Comparison of ENCODE assay signal across 22 cellular contexts in the genomic region with DNA sequence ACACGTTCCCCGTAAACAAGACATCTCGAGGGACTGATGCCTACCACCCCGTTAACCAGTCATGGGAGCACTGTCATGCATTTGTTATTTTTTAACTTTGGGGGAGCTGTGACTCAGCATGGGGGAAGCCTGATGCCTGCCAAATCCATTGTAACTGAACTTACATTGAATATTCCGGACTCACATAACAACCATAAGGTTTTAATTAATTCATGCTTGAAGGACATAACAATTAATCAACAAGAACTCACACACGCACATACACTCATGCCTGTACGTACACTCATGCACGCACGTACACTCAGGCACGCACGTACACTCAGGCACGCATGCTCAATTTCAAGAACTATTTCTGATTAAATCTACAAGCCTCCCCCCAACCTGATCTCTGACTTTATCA.
DNase-seq lines count a peak whose midpoint lies in the region; ATAC-seq, FAIRE-seq and TF ChIP-seq lines count a peak whose summit lies in the region.
"Had no signal": no experiment of that assay in that cellular context is flagged by ENCODE, and none has a peak within 500 bp of the region (broad histone marks: within the 10 kb centered on the region; RNA-seq: fewer than 3 reads in every experiment).

No MANE protein-coding gene starts in this region.

- intact Hi-C loops in testis (cut with DNase I; ENCODE audit: low total_unique reads), result no loop called here

- TF ChIP-seq CTCF in astrocyte (IDR thresholded peaks at IDR 0.05; ENCODE audit: insufficient read depth, low read depth, low read length), result no peak
- no peak for TF ChIP-seq CTCF in suprapubic skin (IDR thresholded peaks at IDR 0.05)
- TF ChIP-seq CTCF in testis (IDR thresholded peaks at IDR 0.05), result no peak

- no peak for FAIRE-seq in astrocyte (lab: Jason Lieb, UNC)
- FAIRE-seq: D721Med, GM12878, GM19239, K562 had no signal

- 86% methylated on average over 12 of the region's 12 CpGs for WGBS in suprapubic skin
- 88 to 93% methylated on average over 12 of the region's 12 CpGs for WGBS in testis, 2 donors

- no peak for TF ChIP-seq POLR2A in suprapubic skin (IDR thresholded peaks at IDR 0.05)
- no peak for TF ChIP-seq POLR2A in testis (IDR thresholded peaks at IDR 0.05)

- H3K9me3 ChIP-seq in astrocyte (ENCODE audit: insufficient read depth, low read depth, low read length), result no peaks in the 10 kb centered on the region
- H3K9me3 ChIP-seq in suprapubic skin, result peaks cover 4% of the 10 kb centered on the region
- no peaks in the 10 kb centered on the region for H3K9me3 ChIP-seq in testis
- H3K9me3 ChIP-seq: BE2C, Caco-2 had no signal

- H3K36me3 ChIP-seq in astrocyte (ENCODE audit: insufficient read depth, low read length) (no peaks in the 10 kb centered on the region), suprapubic skin (no peaks in the 10 kb centered on the region), testis (ENCODE audit: low read depth, missing control alignments) (no peaks in the 10 kb centered on the region)
- H3K36me3 ChIP-seq: BE2C had no signal

- no peaks in the 10 kb centered on the region for H4K20me1 ChIP-seq in astrocyte (ENCODE audit: insufficient read depth, low read length)

- no peak for ATAC-seq in GM19452 (IDR thresholded peaks at IDR 0.05; ENCODE audit: unreplicated experiment)
- ATAC-seq: GM12878, HCT116, K562 had no signal

- H3K9me3 Mint-ChIP-seq in astrocyte (ENCODE audit: unreplicated experiment), result no peaks in the 10 kb centered on the region

- no peaks in the 10 kb centered on the region for H3K27me3 Mint-ChIP-seq in astrocyte (ENCODE audit: low read depth, unreplicated experiment)
- H3K27me3 Mint-ChIP-seq: CD4-positive, CD25-positive, alpha-beta regulatory T cell; CD8-positive, alpha-beta memory T cell had no signal

- H3K27me3 ChIP-seq in astrocyte (ENCODE audit: insufficient read depth, low read length) (no peaks in the 10 kb centered on the region), suprapubic skin (no peaks in the 10 kb centered on the region), testis (no peaks in the 10 kb centered on the region)
- H3K27me3 ChIP-seq: BE2C had no signal

- TF ChIP-seq EP300 in suprapubic skin (IDR thresholded peaks at IDR 0.05), result no peak

- H3K4me2 ChIP-seq in astrocyte (ENCODE audit: low read length), result no peak overlapping the region

- H3K4me3 ChIP-seq in astrocyte (ENCODE audit: insufficient read depth, low read depth, low read length) (no peak overlapping the region), suprapubic skin (no peak overlapping the region), testis (no peak overlapping the region)
- H3K4me3 ChIP-seq: GM12878, GM23248, K562 had no signal

- H3K9ac ChIP-seq in astrocyte (ENCODE audit: low read length), result no peak overlapping the region
- H3K9ac ChIP-seq: GM23248 had no signal

- no peak overlapping the region for H3K4me3 Mint-ChIP-seq in astrocyte (ENCODE audit: unreplicated experiment)
- H3K4me3 Mint-ChIP-seq: CD4-positive, CD25-positive, alpha-beta regulatory T cell; CD8-positive, alpha-beta memory T cell had no signal

- no peak overlapping the region for H3K27ac Mint-ChIP-seq in astrocyte (ENCODE audit: unreplicated experiment)
- H3K27ac Mint-ChIP-seq: CD4-positive, CD25-positive, alpha-beta regulatory T cell; CD8-positive, alpha-beta memory T cell had no signal

- H3K4me1 Mint-ChIP-seq in astrocyte (ENCODE audit: low read depth, unreplicated experiment), result no peaks in the 10 kb centered on the region
- H3K4me1 Mint-ChIP-seq: CD4-positive, CD25-positive, alpha-beta regulatory T cell; CD8-positive, alpha-beta memory T cell had no signal

- DNase-seq in AG20443 (ENCODE audit: low spot score), result peak; percentile 4
- peak; percentile 65 for DNase-seq in HCEC 1CT
- peak; percentile 68 for DNase-seq in astrocyte (ENCODE audit: low read depth)
- peak; percentile 4 for DNase-seq in iris pigment epithelial cell (ENCODE audit: low read depth)
- DNase-seq in suprapubic skin (ENCODE audit: low spot score in 2 of 2), result no peak
- no peak for DNase-seq in COR-L47 (lab: John Stamatoyannopoulos, UW)
- DNase-seq in testis, result no peak
- DNase-seq: 8988T; BE2C; C1 segment of cervical spinal cord; Caco-2; CD4-positive, CD25-positive, alpha-beta regulatory T cell; CD8-positive, alpha-beta memory T cell; GDM1; GM23248; IMR-90 had no signal

- H3K27ac ChIP-seq in astrocyte (ENCODE audit: low read depth, low read length) (no peak overlapping the region), suprapubic skin (no peak overlapping the region), testis (no peak overlapping the region)
- H3K27ac ChIP-seq: GM23248 had no signal

- no peaks in the 10 kb centered on the region for H3K36me3 Mint-ChIP-seq in astrocyte (ENCODE audit: low read depth, unreplicated experiment)
- H3K36me3 Mint-ChIP-seq: CD4-positive, CD25-positive, alpha-beta regulatory T cell; CD8-positive, alpha-beta memory T cell had no signal

- H3K79me2 ChIP-seq in astrocyte (ENCODE audit: insufficient read depth, low read length), result no peaks in the 10 kb centered on the region

- no peak overlapping the region for H2AFZ ChIP-seq in astrocyte (ENCODE audit: low read depth, low read length)
- H2AFZ ChIP-seq: GM23248 had no signal

- H3K4me1 ChIP-seq in astrocyte (ENCODE audit: insufficient read depth, low read length), result no peaks in the 10 kb centered on the region
- no peaks in the 10 kb centered on the region for H3K4me1 ChIP-seq in suprapubic skin
- H3K4me1 ChIP-seq in testis, result no peaks in the 10 kb centered on the region
- H3K4me1 ChIP-seq: BE2C, Caco-2 had no signal

Comparison
In these comparisons a context has a peak if more than half of its experiments do, and no peak if none do; other contexts are left out.
1. DNase-seq: peak in AG20443 (single experiment), HCEC 1CT (single experiment), astrocyte (single experiment) and iris pigment epithelial cell (single experiment); none in suprapubic skin (0 of 2), COR-L47 (single experiment) and testis (single experiment).